ENCODE assay signal across 1 cellular context in the genomic region with DNA sequence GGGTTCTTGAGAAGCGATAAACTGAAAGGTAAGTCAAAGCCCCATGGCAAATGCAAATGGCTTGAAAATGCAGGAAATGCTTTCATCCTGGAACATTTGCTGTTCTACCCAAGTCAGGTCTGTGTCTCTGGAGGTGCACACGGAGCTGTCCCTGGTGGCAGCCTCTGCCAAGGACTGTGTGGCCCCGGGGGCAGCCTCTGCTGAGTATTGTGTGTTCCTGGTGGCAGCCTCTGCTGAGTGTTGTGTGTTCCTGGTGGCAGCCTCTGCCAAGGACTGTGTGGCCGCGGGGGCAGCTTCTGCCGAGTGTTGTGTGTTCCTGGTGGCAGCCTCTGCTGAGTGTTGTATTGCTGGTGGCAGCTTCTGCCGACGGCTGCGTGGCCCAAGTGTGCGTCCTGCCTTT.
A peak's percentile ranks its signal among the peaks of the same experiment; 100 is the strongest.
TF ChIP-seq lines count a peak whose summit lies in the region.

No MANE protein-coding gene starts in this region.

TF ChIP-seq in HepG2, 621 proteins besides CTCF, POLR2A, EP300 and RAD21:
- TF ChIP-seq ZNF704 (CRISPR knock-in tag; IDR thresholded peaks at IDR 0.05; ENCODE audit: borderline replicate concordance) (no peak), REST (IDR thresholded peaks at IDR 0.05; ENCODE audit: borderline replicate concordance in 1 of 2, low read depth in 1 of 2, low read length in 2 of 2) (peak; percentile 10 to 71)
